Comparison of ENCODE assay signal across 8 cellular contexts in genomic region chr22:42553475-42554361, GRCh38. TPM values are rescaled to one million over a fixed set of nuclear protein-coding genes. Genes with fewer than 3 reads are reported as not detected.
DNase-seq lines count a peak whose midpoint lies in the region; ATAC-seq, FAIRE-seq and TF ChIP-seq lines count a peak whose summit lies in the region.

Gene SERHL2 (plus strand): TSS chr22:42553956. CDS start chr22:42554021, 65 bp downstream.

- H3K9ac ChIP-seq in GM23248, result peak within 1 kb of the TSS; percentile 63

- DNase-seq in COLO668 (lab: John Stamatoyannopoulos, UW; ENCODE audit: unreplicated experiment), result peak; percentile 44
- peak; percentile 93 for DNase-seq in GM23248
- DNase-seq in NCI-H1105 (lab: John Stamatoyannopoulos, UW), result peak; percentile 20
- DNase-seq in activated B cell treated with CpG ODN at 0.5 μM for 24 hours, result peak; percentile 97
- DNase-seq in bronchial epithelial cell (ENCODE audit: low read depth), result peak; percentile 38
- peak; percentile 72 to 75 (median 72) for DNase-seq in immature natural killer cell
- DNase-seq in smooth muscle cell of the brain vasculature (ENCODE audit: low read depth, low spot score), result peak; percentile 20

- peak within 1 kb of the TSS; percentile 71 for H3K4me3 ChIP-seq in GM23248
- peak within 1 kb of the TSS; percentile 43 for H3K4me3 ChIP-seq in bronchial epithelial cell (ENCODE audit: low read depth, low read length)

- H3F3A ChIP-seq in GM23248 (ENCODE audit: insufficient read depth), result no peaks in the 10 kb centered on the region

- TF ChIP-seq CTCF in activated B cell treated with CpG ODN at 0.5 μM for 24 hours (IDR thresholded peaks at IDR 0.05) (no peak), bronchial epithelial cell (IDR thresholded peaks at IDR 0.05; ENCODE audit: insufficient read depth, low read length, severe bottlenecking) (no peak)

- H3K36me3 Mint-ChIP-seq in activated B cell treated with CpG ODN at 0.5 μM for 24 hours (ENCODE audit: low read depth) (peaks cover 1% of the 10 kb centered on the region), immature natural killer cell (no peaks in the 10 kb centered on the region)

- H3K4me3 Mint-ChIP-seq in activated B cell treated with CpG ODN at 0.5 μM for 24 hours, result peak within 1 kb of the TSS; percentile 86
- peak within 1 kb of the TSS; percentile 75 to 81 (median 78) for H3K4me3 Mint-ChIP-seq in immature natural killer cell

- FAIRE-seq in bronchial epithelial cell (lab: Jason Lieb, UNC), result no peak

- 4% methylated on average over 71 to 75 of the region's 75 CpGs for WGBS in GM23248 (ENCODE audit: low coverage in 1 of 2, low lambda C conversion rate in 2 of 2, missing lambda C conversion rate in 2 of 2), 2 experiments

- peaks cover 52% of the 10 kb centered on the region for H3K4me1 Mint-ChIP-seq in activated B cell treated with CpG ODN at 0.5 μM for 24 hours
- H3K4me1 Mint-ChIP-seq in immature natural killer cell, result peaks cover 10 to 12% of the 10 kb centered on the region in 2 donors

- no peaks in the 10 kb centered on the region for H3K9me2 ChIP-seq in GM23248 (ENCODE audit: insufficient read depth)

- CTCF ChIA-PET in activated B cell treated with CpG ODN at 0.5 μM for 24 hours (lab: Charles Lee), result no interaction called here

- H3K79me2 ChIP-seq in GM23248 (ENCODE audit: insufficient read depth), result no peaks in the 10 kb centered on the region

- intact Hi-C loops in activated B cell treated with CpG ODN at 0.5 μM for 24 hours (cut with micrococcal nuclease), result loop anchor here (2.0 to 5.0 kb wide), 4 partner anchors 35 to 463 kb away; partner anchors contain the start of genes NDUFA6, POLDIP3 and RRP7A

- in situ Hi-C loops in GM23248 (cut with MboI), result no loop called here

- POLR2A ChIA-PET in activated B cell treated with CpG ODN at 0.5 μM for 24 hours (lab: Charles Lee), result interaction anchor here (0.6 to 1.3 kb wide), 12 partner anchors 10 to 554 kb away, joined by 3 to 9 read pairs (median 4); partner anchors contain the start of genes NDUFA6 and POLDIP3

- H3K4me1 ChIP-seq in GM23248 (ENCODE audit: insufficient read depth), result no peaks in the 10 kb centered on the region

- peak within 1 kb of the TSS; percentile 80 for H3K27ac Mint-ChIP-seq in activated B cell treated with CpG ODN at 0.5 μM for 24 hours
- H3K27ac Mint-ChIP-seq in immature natural killer cell, result peak within 1 kb of the TSS in 2 of 6 donors; percentile 40 to 50

- H3K27me3 Mint-ChIP-seq in activated B cell treated with CpG ODN at 0.5 μM for 24 hours, result no peaks in the 10 kb centered on the region
- H3K27me3 Mint-ChIP-seq in immature natural killer cell (ENCODE audit: low read depth in 3 of 3), result peaks cover 0 to 3% (median 2%) of the 10 kb centered on the region in 3 donors

- 0 out of 2 replicates have a peak, but pooled peaks cover 1% of the 10 kb centered on the region for H3K27me3 ChIP-seq in GM23248 (replicated peaks; ENCODE audit: insufficient read depth)
- no peaks in the 10 kb centered on the region for H3K27me3 ChIP-seq in bronchial epithelial cell (ENCODE audit: control insufficient read depth, insufficient read depth, low read length)

- H3K36me3 ChIP-seq in GM23248 (ENCODE audit: low read depth) (no peaks in the 10 kb centered on the region), bronchial epithelial cell (ENCODE audit: control insufficient read depth, insufficient read depth, low read length) (no peaks in the 10 kb centered on the region)

- peak within 1 kb of the TSS; percentile 63 for H3K4me2 ChIP-seq in GM23248 (ENCODE audit: unreplicated experiment)

- H3K27ac ChIP-seq in GM23248, result no peak within 1 kb of the TSS

- H2AFZ ChIP-seq in GM23248, result peak within 1 kb of the TSS; percentile 83

- no peaks in the 10 kb centered on the region for H3K9me3 ChIP-seq in GM23248 (ENCODE audit: low read depth)

- H3K9me3 Mint-ChIP-seq in activated B cell treated with CpG ODN at 0.5 μM for 24 hours, result no peaks in the 10 kb centered on the region
- no peaks in the 10 kb centered on the region for H3K9me3 Mint-ChIP-seq in immature natural killer cell

- no peaks in the 10 kb centered on the region for H4K20me1 ChIP-seq in GM23248 (ENCODE audit: insufficient read depth)

- ATAC-seq in activated B cell treated with CpG ODN at 0.5 μM for 24 hours (ENCODE audit: low read depth) (peak; percentile 95), GM21390 (IDR thresholded peaks at IDR 0.05; ENCODE audit: unreplicated experiment) (no peak)

RNA-seq across cellular contexts. Expression of gene SERHL2, which starts in this region (rescaled TPM):
- total RNA-seq in GM23248 (2014; rRNA removed; shearing (Covaris generic)), result 2.8 and 4.8 TPM in 2 replicates
- polyA plus RNA-seq in GM23248 (2016; fragmentation: Nextera tagmentation; extraction: Ambion mirVana) (5.0 and 5.1 TPM in 2 replicates), immature natural killer cell (1 to 10 TPM in 1 of 3 donors, not detected in 2; 1.9 TPM)
- total RNA-seq in activated B cell treated with CpG ODN at 0.5 μM for 24 hours (0.91 and 1.7 TPM in 2 replicates), bronchial epithelial cell (0.79 and 1.4 TPM in 2 replicates)

Comparison
In these comparisons a context has a peak if more than half of its experiments do, and no peak if none do; other contexts are left out.
1. DNase-seq: peak in every context shown above with its lines; median percentile 97 in activated B cell treated with CpG ODN at 0.5 μM for 24 hours; 93 in GM23248; 72 in immature natural killer cell; 44 in COLO668; 38 in bronchial epithelial cell; 20 in NCI-H1105; 20 in smooth muscle cell of the brain vasculature.